9 cellular contexts compared by ENCODE assay signal in genomic region chr21:45306832-45307571, GRCh38. TPM values are rescaled to one million over a fixed set of nuclear protein-coding genes. Genes with fewer than 3 reads are reported as not detected.
A peak's percentile ranks its signal among the peaks of the same experiment; 100 is the strongest.
DNase-seq lines count a peak whose midpoint lies in the region; ATAC-seq, FAIRE-seq and TF ChIP-seq lines count a peak whose summit lies in the region.
"Had no signal": no experiment of that assay in that cellular context is flagged by ENCODE, and none has a peak within 500 bp of the region (broad histone marks: within the 10 kb centered on the region; RNA-seq: fewer than 3 reads in every experiment).

No MANE protein-coding gene starts in this region.

- peak; percentile 61 for ATAC-seq in lung (ENCODE audit: insufficient read depth, low FRiP score)

- no peak overlapping the region for H3K4me3 ChIP-seq in duodenal mucosa (ENCODE audit: low read depth in 1 of 2, low read length in 2 of 2)
- no peak overlapping the region for H3K4me3 ChIP-seq in lung
- no peak overlapping the region for H3K4me3 ChIP-seq in A673 (ENCODE audit: low read depth, low read length, poor library complexity, severe bottlenecking)

- no peaks in the 10 kb centered on the region for H3K27me3 ChIP-seq in duodenal mucosa (ENCODE audit: control insufficient read depth in 1 of 2, insufficient read depth in 2 of 2, low read length in 2 of 2)
- H3K27me3 ChIP-seq in lung (ENCODE audit: control insufficient read depth, insufficient read depth), result no peaks in the 10 kb centered on the region
- no peaks in the 10 kb centered on the region for H3K27me3 ChIP-seq in A673 (replicated peaks; ENCODE audit: insufficient read depth, low read depth, low read length, poor library complexity)

- DNase-seq in NCI-H69 (lab: John Stamatoyannopoulos, UW) (peak; percentile 46), lung (ENCODE audit: low spot score) (peak; percentile 70), stromal cell of bone marrow (ENCODE audit: low read depth) (peak; percentile 47), NCI-H510A (lab: John Stamatoyannopoulos, UW) (no peak), A673 (ENCODE audit: low spot score) (no peak), HTR-8/SVneo (ENCODE audit: insufficient read length, low spot score) (no peak), NOMO-1 treated with dmso at 0.1 percent for 144 hours (lab: John Stamatoyannopoulos, UW; ENCODE audit: unreplicated experiment) (no peak)
- DNase-seq: NCI-H524 treated with DMSO at 0.1 percent for 48 hours had no signal

- H3K9me3 ChIP-seq in duodenal mucosa (ENCODE audit: control insufficient read depth in 1 of 2, low read length in 2 of 2), result no peaks in the 10 kb centered on the region
- H3K9me3 ChIP-seq in lung (ENCODE audit: control insufficient read depth in 2 of 2, insufficient read depth in 1 of 2, low read length in 1 of 2), result no peaks in the 10 kb centered on the region
- no peaks in the 10 kb centered on the region for H3K9me3 ChIP-seq in A673 (ENCODE audit: low read depth, low read length, poor library complexity, severe bottlenecking)

- 57 to 65% methylated on average over 31 to 33 of the region's 33 CpGs for WGBS in lung, 2 donors

- CTCF ChIA-PET in A673 (lab: Charles Lee), result no interaction called here

- H3K4me1 ChIP-seq in duodenal mucosa (ENCODE audit: control insufficient read depth in 1 of 2, insufficient read depth in 2 of 2, low read length in 2 of 2) (peaks cover 19 to 36% of the 10 kb centered on the region in 2 donors), lung (ENCODE audit: control insufficient read depth in 2 of 2, insufficient read depth in 2 of 2, low read length in 2 of 2) (peaks cover 0 to 26% of the 10 kb centered on the region in 2 donors), A673 (ENCODE audit: insufficient read depth, low read length, poor library complexity, severe bottlenecking) (no peaks in the 10 kb centered on the region)

- no TSS peak for BruUV-seq in A673 (replicated peaks; lab: Mats Ljungman, UMichigan)

- intact Hi-C loops in A673 (cut with micrococcal nuclease; ENCODE audit: unreplicated experiment), result no loop called here

- FAIRE-seq in HTR-8/SVneo (lab: Jason Lieb, UNC), result no peak

- POLR2A ChIA-PET in A673 (lab: Charles Lee; ENCODE audit: low non-redundant PET), result no interaction called here

- H3K27ac ChIP-seq in duodenal mucosa (ENCODE audit: low read depth, low read length) (peak overlapping the region; percentile 83), lung (ENCODE audit: low read depth in 1 of 2, low read length in 1 of 2) (peak overlapping the region; percentile 37 to 43), A673 (ENCODE audit: low read depth, low read length, poor library complexity, severe bottlenecking) (no peak overlapping the region)

- H3K36me3 ChIP-seq in duodenal mucosa (ENCODE audit: control insufficient read depth in 1 of 2, insufficient read depth in 2 of 2, low read length in 2 of 2), result no peaks in the 10 kb centered on the region
- no peaks in the 10 kb centered on the region for H3K36me3 ChIP-seq in lung (ENCODE audit: control insufficient read depth in 2 of 2, insufficient read depth in 2 of 2, low read length in 2 of 2)
- no peaks in the 10 kb centered on the region for H3K36me3 ChIP-seq in A673 (ENCODE audit: insufficient read depth, low read length, poor library complexity, severe bottlenecking)

- H3K9ac ChIP-seq in duodenal mucosa (ENCODE audit: low read depth in 1 of 2, low read length in 2 of 2), result no peak overlapping the region

- TF ChIP-seq CTCF in lung (IDR thresholded peaks at IDR 0.05; ENCODE audit: control extremely low read depth, extremely low read depth) (no peak), A673 (conservative IDR thresholded peaks at IDR 0.05; ENCODE audit: low read depth, low read length) (no peak)

RNA-seq across cellular contexts. Expression of gene POFUT2, which starts 19.3 kb away (rescaled TPM):
- 10 to 100 TPM; 34.1 to 35.7 TPM for total RNA-seq in lung
- 10 to 100 TPM; 17.9 to 18.1 TPM for polyA plus RNA-seq in lung
- total RNA-seq in A673 (2021), result 25.1 and 29.5 TPM in 2 replicates

Comparison
In these comparisons a context has a peak if more than half of its experiments do, and no peak if none do; other contexts are left out.
1. DNase-seq: peak in NCI-H69 (single experiment), lung (single experiment) and stromal cell of bone marrow (single experiment); none in NCI-H510A (single experiment), A673 (single experiment), HTR-8/SVneo (single experiment) and NOMO-1 treated with dmso at 0.1 percent for 144 hours (single experiment).